In the genomic region with DNA sequence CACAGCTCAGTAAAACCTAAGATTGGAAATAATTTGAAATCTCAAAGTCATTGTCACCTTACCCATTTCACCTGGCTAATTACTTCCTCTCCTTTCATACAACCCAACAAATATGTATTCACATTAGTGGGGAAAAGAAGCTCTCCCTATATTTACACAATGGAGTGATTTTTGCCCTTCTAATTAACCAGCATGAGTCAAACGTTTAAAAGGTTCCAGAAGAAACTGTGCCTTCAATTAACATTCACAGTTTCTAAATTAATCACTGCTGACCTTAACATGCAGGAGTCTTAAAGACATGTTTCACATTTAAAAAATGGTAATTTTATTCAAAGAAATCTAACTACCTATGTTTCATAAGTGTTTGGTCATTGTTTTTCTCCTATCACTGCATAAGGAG, we compare ENCODE assay signal across 18 cellular contexts.
"Had no signal": no experiment of that assay in that cellular context is flagged by ENCODE, and none has a peak within 500 bp of the region (broad histone marks: within the 10 kb centered on the region; RNA-seq: fewer than 3 reads in every experiment).

No MANE protein-coding gene starts in this region.

- H3K4me1 ChIP-seq: prostate gland, suprapubic skin had no signal

- DNase-seq: activated CD4-positive, alpha-beta T cell treated with anti-CD3 and anti-CD28 coated beads, Interleukin-2, amount 50 U/mL, for 1 hour; activated CD8-positive, alpha-beta memory T cell treated with anti-CD3 and anti-CD28 coated beads for 24 hours; activated naive CD8-positive, alpha-beta T cell treated with anti-CD3 and anti-CD28 coated beads, Interleukin-2, amount 10 ng/mL, durations not matched to agents 7 days and 5 days; cortex of kidney; effector CD4-positive, alpha-beta T cell; foreskin fibroblast; glutamatergic neuron; mesendoderm; nephron progenitor cell; occipital lobe; right cardiac atrium; small intestine; stimulated activated CD4-positive, alpha-beta T cell treated with anti-CD3 and anti-CD28 coated beads, Interleukin-4, amount 100 ng/mL, for 4 hours; stimulated activated CD8-positive, alpha-beta memory T cell treated with anti-CD3 and anti-CD28 coated beads, Interleukin-4, amount 100 ng/mL, for 48 hours; trophoblast cell had no signal

- H3K9me3 ChIP-seq: prostate gland, suprapubic skin had no signal

- H3K27ac ChIP-seq: prostate gland, suprapubic skin had no signal

- H3K36me3 ChIP-seq: prostate gland, suprapubic skin had no signal

- FAIRE-seq: small intestine had no signal

- H3K27me3 ChIP-seq: suprapubic skin had no signal

- H3K4me3 ChIP-seq: prostate gland, suprapubic skin had no signal

- ATAC-seq: activated CD4-positive, CD25-positive, alpha-beta regulatory T cell treated with anti-CD3 and anti-CD28 coated beads, Interleukin-2, amount 50 U/mL, for 24 hours; right cardiac atrium had no signal
